Comparison of ENCODE assay signal across 23 cellular contexts in the genomic region with DNA sequence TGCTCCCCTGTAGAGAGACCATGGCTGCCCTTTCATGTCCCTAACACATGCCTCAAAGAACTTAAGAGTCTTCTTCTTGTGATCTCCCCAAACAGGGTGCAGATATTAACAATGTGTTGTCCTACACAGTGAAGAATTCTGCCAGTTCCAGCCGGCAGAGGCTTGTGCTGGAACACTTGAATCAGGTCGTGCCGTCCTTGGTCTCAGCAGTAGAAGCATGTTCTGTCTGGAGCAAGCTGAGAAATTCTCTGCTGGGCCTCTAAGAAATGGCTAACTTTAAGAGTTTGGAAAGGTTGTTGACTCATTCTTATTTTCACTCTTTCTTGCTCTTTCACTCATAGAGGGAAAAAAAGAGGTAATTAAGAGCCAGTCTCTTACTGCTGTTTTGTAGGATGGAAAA.
DNase-seq lines count a peak whose midpoint lies in the region; ATAC-seq and TF ChIP-seq lines count a peak whose summit lies in the region.
"Had no signal": no experiment of that assay in that cellular context is flagged by ENCODE, and none has a peak within 500 bp of the region (broad histone marks: within the 10 kb centered on the region; RNA-seq: fewer than 3 reads in every experiment).

No MANE protein-coding gene starts in this region.

- peak in 1 of 2 donors; percentile 66 for DNase-seq in cardiac muscle cell (ENCODE audit: low read depth in 1 of 2, low spot score in 1 of 2)
- peak; percentile 32 to 37 for DNase-seq in thyroid gland
- DNase-seq in HuH-7 (ENCODE audit: low spot score) = no peak
- no peak for DNase-seq in GOT3 (lab: John Stamatoyannopoulos, UW)
- no peak for DNase-seq in NCI-H226
- DNase-seq: activated CD8-positive, alpha-beta T cell treated with anti-CD3 and anti-CD28 coated beads for 36 hours; activated naive CD4-positive, alpha-beta T cell treated with anti-CD3 and anti-CD28 coated beads, Interleukin-2, amount 10 ng/mL, durations not matched to agents 7 days and 5 days; activated T-cell treated with anti-CD3 and anti-CD28 coated beads, Interleukin-2, amount 50 U/mL, for 1 hour; cerebellar nuclear complex; DND-41; H7; Kasumi-1; NCI-H1092; NCI-H2081; NCI-H524; stimulated activated CD4-positive, alpha-beta T cell treated with anti-CD3 and anti-CD28 coated beads, Interleukin-2, amount 100 ng/mL, for 24 hours; stimulated activated naive CD4-positive, alpha-beta T cell treated with Interleukin-2 at 50 U/mL for 16 hours; T1000; trophoblast cell had no signal

- H3K9me3 Mint-ChIP-seq in activated T-helper 17 cell treated with anti-CD3 and anti-CD28 coated beads, Interleukin-2, amount 50 U/mL, for 72 hours = no peaks in the 10 kb centered on the region
- H3K9me3 Mint-ChIP-seq in nephron = no peaks in the 10 kb centered on the region
- H3K9me3 Mint-ChIP-seq: activated CD8-positive, alpha-beta T cell treated with anti-CD3 and anti-CD28 coated beads for 36 hours; activated naive CD4-positive, alpha-beta T cell treated with anti-CD3 and anti-CD28 coated beads, Interleukin-2, amount 10 ng/mL, durations not matched to agents 7 days and 5 days had no signal

- 31 to 41% methylated on average over 3 of the region's 3 CpGs for WGBS in thyroid gland, 2 donors

- H3K4me3 ChIP-seq in cardiac muscle cell (no peak overlapping the region), thyroid gland (replicated peaks in 1 of 3) (no peak overlapping the region)
- H3K4me3 ChIP-seq: ovary, skin epidermis had no signal

- no peaks in the 10 kb centered on the region for H3K27me3 ChIP-seq in cardiac muscle cell
- no peaks in the 10 kb centered on the region for H3K27me3 ChIP-seq in thyroid gland
- H3K27me3 ChIP-seq: ovary had no signal

- no peaks in the 10 kb centered on the region for H3K36me3 ChIP-seq in cardiac muscle cell
- H3K36me3 ChIP-seq in thyroid gland = no peaks in the 10 kb centered on the region
- H3K36me3 ChIP-seq: ovary had no signal

- H3K27me3 Mint-ChIP-seq in activated T-helper 17 cell treated with anti-CD3 and anti-CD28 coated beads, Interleukin-2, amount 50 U/mL, for 72 hours = no peaks in the 10 kb centered on the region
- no peaks in the 10 kb centered on the region for H3K27me3 Mint-ChIP-seq in nephron (ENCODE audit: low read depth)
- H3K27me3 Mint-ChIP-seq: activated CD8-positive, alpha-beta T cell treated with anti-CD3 and anti-CD28 coated beads for 36 hours had no signal

- TF ChIP-seq CTCF in cardiac muscle cell (IDR thresholded peaks at IDR 0.05; ENCODE audit: low read depth, low read length) (no peak), nephron (IDR thresholded peaks at IDR 0.05; ENCODE audit: unreplicated experiment in 3 of 3) (no peak), thyroid gland (IDR thresholded peaks at IDR 0.05) (no peak)

- H3K27ac Mint-ChIP-seq in activated T-helper 17 cell treated with anti-CD3 and anti-CD28 coated beads, Interleukin-2, amount 50 U/mL, for 72 hours = no peak overlapping the region
- H3K27ac Mint-ChIP-seq in nephron = peak overlapping the region; percentile 43 to 74 (median 51)
- H3K27ac Mint-ChIP-seq: activated CD8-positive, alpha-beta T cell treated with anti-CD3 and anti-CD28 coated beads for 36 hours; activated naive CD4-positive, alpha-beta T cell treated with anti-CD3 and anti-CD28 coated beads, Interleukin-2, amount 10 ng/mL, durations not matched to agents 7 days and 5 days had no signal

- intact Hi-C loops in thyroid gland (cut with DNase I) = no loop called here

- H3K4me1 ChIP-seq in cardiac muscle cell (ENCODE audit: low read depth) (peaks cover 15% of the 10 kb centered on the region), thyroid gland (no peaks in the 10 kb centered on the region)

- peak; percentile 11 for ATAC-seq in activated T-helper 17 cell treated with anti-CD3 and anti-CD28 coated beads, Interleukin-2, amount 50 U/mL, for 72 hours (replicated peaks)
- ATAC-seq: activated CD8-positive, alpha-beta T cell treated with anti-CD3 and anti-CD28 coated beads for 36 hours had no signal

- H3K36me3 Mint-ChIP-seq in activated T-helper 17 cell treated with anti-CD3 and anti-CD28 coated beads, Interleukin-2, amount 50 U/mL, for 72 hours (ENCODE audit: low read depth) = no peaks in the 10 kb centered on the region
- H3K36me3 Mint-ChIP-seq in nephron (ENCODE audit: low read depth) = peaks cover 22% of the 10 kb centered on the region
- H3K36me3 Mint-ChIP-seq: activated naive CD4-positive, alpha-beta T cell treated with anti-CD3 and anti-CD28 coated beads, Interleukin-2, amount 10 ng/mL, durations not matched to agents 7 days and 5 days had no signal

- no peaks in the 10 kb centered on the region for H3K4me1 Mint-ChIP-seq in activated T-helper 17 cell treated with anti-CD3 and anti-CD28 coated beads, Interleukin-2, amount 50 U/mL, for 72 hours
- peaks cover 13% of the 10 kb centered on the region for H3K4me1 Mint-ChIP-seq in nephron
- H3K4me1 Mint-ChIP-seq: activated naive CD4-positive, alpha-beta T cell treated with anti-CD3 and anti-CD28 coated beads, Interleukin-2, amount 10 ng/mL, durations not matched to agents 7 days and 5 days had no signal

- no peak overlapping the region for H3K4me3 Mint-ChIP-seq in activated T-helper 17 cell treated with anti-CD3 and anti-CD28 coated beads, Interleukin-2, amount 50 U/mL, for 72 hours
- no peak overlapping the region for H3K4me3 Mint-ChIP-seq in nephron
- H3K4me3 Mint-ChIP-seq: activated CD8-positive, alpha-beta T cell treated with anti-CD3 and anti-CD28 coated beads for 36 hours; activated naive CD4-positive, alpha-beta T cell treated with anti-CD3 and anti-CD28 coated beads, Interleukin-2, amount 10 ng/mL, durations not matched to agents 7 days and 5 days had no signal

- peak overlapping the region; percentile 86 for H3K27ac ChIP-seq in cardiac muscle cell
- no peak overlapping the region for H3K27ac ChIP-seq in thyroid gland
- H3K27ac ChIP-seq: skin epidermis had no signal

- H3K9me3 ChIP-seq in cardiac muscle cell (ENCODE audit: low read depth) (no peaks in the 10 kb centered on the region), thyroid gland (no peaks in the 10 kb centered on the region)
- H3K9me3 ChIP-seq: ovary had no signal

- no peak for TF ChIP-seq POLR2A in thyroid gland (IDR thresholded peaks at IDR 0.05)

Comparison
In these comparisons a context has a peak if more than half of its experiments do, and no peak if none do; other contexts are left out.
1. DNase-seq: peak in thyroid gland (2 of 2); none in HuH-7 (single experiment), GOT3 (single experiment) and NCI-H226 (single experiment).